ENCODE assay signal across 8 cellular contexts in the genomic region with DNA sequence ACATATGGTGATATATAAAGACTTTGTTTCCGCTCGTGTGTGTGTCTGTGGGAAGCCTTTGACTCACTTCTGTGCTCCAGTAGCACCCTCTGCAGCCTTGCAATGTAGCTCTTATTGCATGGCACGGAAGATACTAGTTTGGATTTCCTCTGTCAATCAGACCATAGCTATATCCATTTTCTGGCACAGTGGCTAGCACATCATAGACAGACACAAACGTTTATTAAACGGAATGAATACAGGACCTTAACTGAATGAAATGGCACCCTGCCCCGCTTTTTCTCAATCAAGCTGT.
A peak's percentile ranks its signal among the peaks of the same experiment; 100 is the strongest.
DNase-seq lines count a peak whose midpoint lies in the region; ATAC-seq and TF ChIP-seq lines count a peak whose summit lies in the region.

No MANE protein-coding gene starts in this region.

- peak overlapping the region; percentile 72 for H3K4me3 ChIP-seq in SK-N-MC
- peak overlapping the region; percentile 67 for H3K4me3 ChIP-seq in lower lobe of right lung
- H3K4me3 ChIP-seq in stomach smooth muscle (ENCODE audit: low read length in 2 of 2): peak overlapping the region; percentile 72 to 94

- DNase-seq in SKM-1 treated with dmso at 0.1 percent for 144 hours (lab: John Stamatoyannopoulos, UW; ENCODE audit: unreplicated experiment) (peak; percentile 1), SKM-1 (lab: John Stamatoyannopoulos, UW; ENCODE audit: unreplicated experiment) (no peak), SK-N-MC (ENCODE audit: low read depth, low spot score) (no peak), dermis blood vessel endothelial cell (peak; percentile 46), lower lobe of right lung (no peak)

- no peak overlapping the region for H3K27ac ChIP-seq in SK-N-MC
- peak overlapping the region; percentile 80 for H3K27ac ChIP-seq in lower lobe of right lung
- peak overlapping the region; percentile 75 for H3K27ac ChIP-seq in stomach smooth muscle (ENCODE audit: low read length)

- peak; percentile 47 for ATAC-seq in HG03196 (IDR thresholded peaks at IDR 0.05; ENCODE audit: unreplicated experiment)
- peak; percentile 52 to 60 for ATAC-seq in lower lobe of right lung
- no peak for ATAC-seq in GM18520 (IDR thresholded peaks at IDR 0.05; ENCODE audit: unreplicated experiment)

- TF ChIP-seq CTCF in lower lobe of right lung (IDR thresholded peaks at IDR 0.05): peak; percentile 14

- H3K9me3 ChIP-seq in SK-N-MC (ENCODE audit: low read depth, low read length): no peaks in the 10 kb centered on the region
- no peaks in the 10 kb centered on the region for H3K9me3 ChIP-seq in lower lobe of right lung
- no peaks in the 10 kb centered on the region for H3K9me3 ChIP-seq in stomach smooth muscle (ENCODE audit: control insufficient read depth in 2 of 2, low read length in 2 of 2)

- intact Hi-C loops in lower lobe of right lung (cut with DNase I): no loop called here

- H3K36me3 ChIP-seq in SK-N-MC (ENCODE audit: insufficient read depth, low read length): no peaks in the 10 kb centered on the region
- H3K36me3 ChIP-seq in lower lobe of right lung: peaks cover 16% of the 10 kb centered on the region
- H3K36me3 ChIP-seq in stomach smooth muscle (ENCODE audit: control insufficient read depth in 2 of 2, insufficient read depth in 2 of 2, low read length in 2 of 2): no peaks in the 10 kb centered on the region

- H3K9ac ChIP-seq in SK-N-MC (ENCODE audit: insufficient read length): no peak overlapping the region
- peak overlapping the region in 1 of 2 donors; percentile 89 for H3K9ac ChIP-seq in stomach smooth muscle (ENCODE audit: low read length in 2 of 2)

- H3K27me3 ChIP-seq in lower lobe of right lung (ENCODE audit: low read depth) (no peaks in the 10 kb centered on the region), stomach smooth muscle (ENCODE audit: control insufficient read depth in 1 of 2, insufficient read depth in 2 of 2, low read length in 2 of 2) (no peaks in the 10 kb centered on the region)

- no peaks in the 10 kb centered on the region for H3K4me1 ChIP-seq in lower lobe of right lung
- peaks cover 3% of the 10 kb centered on the region for H3K4me1 ChIP-seq in stomach smooth muscle (ENCODE audit: control insufficient read depth, insufficient read depth, low read length)

Comparison
In these comparisons a context has a peak if more than half of its experiments do, and no peak if none do; other contexts are left out.
1. DNase-seq: peak in SKM-1 treated with dmso at 0.1 percent for 144 hours (single experiment) and dermis blood vessel endothelial cell (single experiment); none in SKM-1 (single experiment), SK-N-MC (single experiment) and lower lobe of right lung (single experiment).
2. Peak in every context shown above with its lines, with median percentiles within 50 percentile points of each other: H3K4me3 ChIP-seq.